ENCODE assay signal across 11 cellular contexts in the genomic region with DNA sequence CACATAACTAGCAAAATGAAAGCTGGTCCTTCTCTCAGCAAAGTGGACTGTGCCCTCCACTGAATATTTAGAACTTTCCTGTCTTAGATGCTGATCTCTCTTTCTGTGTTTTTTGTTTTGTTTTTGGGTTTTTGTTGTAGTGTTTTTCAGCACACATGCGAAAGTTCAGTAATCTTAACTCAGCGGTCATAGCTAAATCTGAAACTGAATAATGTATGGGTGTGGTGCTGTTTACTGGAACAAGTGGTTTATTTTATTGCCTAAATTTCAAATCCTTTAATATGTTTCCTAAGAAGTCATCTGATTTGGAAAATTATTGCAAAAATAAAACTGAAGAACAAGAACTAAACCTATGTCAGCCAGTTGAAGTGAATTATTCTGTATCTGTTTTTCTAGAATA.
"Had no signal": no experiment of that assay in that cellular context is flagged by ENCODE, and none has a peak within 500 bp of the region (broad histone marks: within the 10 kb centered on the region; RNA-seq: fewer than 3 reads in every experiment).

No MANE protein-coding gene starts in this region.

- H3K4me1 Mint-ChIP-seq: activated naive CD8-positive, alpha-beta T cell treated with anti-CD3 and anti-CD28 coated beads, Interleukin-2, amount 50 U/mL, for 24 hours; activated T-helper 17 cell treated with anti-CD3 and anti-CD28 coated beads, Interleukin-2, amount 50 U/mL, for 72 hours; naive thymus-derived CD8-positive, alpha-beta T cell; stimulated activated naive CD8-positive, alpha-beta T cell treated with anti-CD3 and anti-CD28 coated beads, Interleukin-15, amount 100 ng/mL, for 72 hours had no signal

- H3K27me3 Mint-ChIP-seq: activated naive CD8-positive, alpha-beta T cell treated with anti-CD3 and anti-CD28 coated beads, Interleukin-2, amount 50 U/mL, for 24 hours; activated T-helper 17 cell treated with anti-CD3 and anti-CD28 coated beads, Interleukin-2, amount 50 U/mL, for 72 hours; stimulated activated naive CD8-positive, alpha-beta T cell treated with anti-CD3 and anti-CD28 coated beads, Interleukin-15, amount 100 ng/mL, for 72 hours had no signal

- H3K27ac Mint-ChIP-seq: activated naive CD4-positive, alpha-beta T cell treated with anti-CD3 and anti-CD28 coated beads for 36 hours; activated naive CD8-positive, alpha-beta T cell treated with anti-CD3 and anti-CD28 coated beads, Interleukin-2, amount 50 U/mL, for 24 hours; activated T-helper 17 cell treated with anti-CD3 and anti-CD28 coated beads, Interleukin-2, amount 50 U/mL, for 72 hours; naive thymus-derived CD8-positive, alpha-beta T cell; stimulated activated naive CD8-positive, alpha-beta T cell treated with anti-CD3 and anti-CD28 coated beads, Interleukin-15, amount 100 ng/mL, for 72 hours had no signal

- DNase-seq: activated CD4-positive, alpha-beta T cell treated with anti-CD3 and anti-CD28 coated beads, Interleukin-2, amount 50 U/mL, for 48 hours; activated naive CD4-positive, alpha-beta T cell treated with anti-CD3 and anti-CD28 coated beads for 36 hours; activated naive CD8-positive, alpha-beta T cell treated with anti-CD3 and anti-CD28 coated beads, Interleukin-2, amount 50 U/mL, for 24 hours; caudate nucleus; naive thymus-derived CD8-positive, alpha-beta T cell; spleen; stimulated activated naive CD8-positive, alpha-beta T cell treated with anti-CD3 and anti-CD28 coated beads, Interleukin-15, amount 100 ng/mL, for 72 hours; WERI-Rb-1 had no signal

- H3K36me3 Mint-ChIP-seq: naive thymus-derived CD8-positive, alpha-beta T cell had no signal

- H3K4me1 ChIP-seq: right atrium auricular region, spleen had no signal

- H3K9me3 Mint-ChIP-seq: stimulated activated naive CD8-positive, alpha-beta T cell treated with anti-CD3 and anti-CD28 coated beads, Interleukin-15, amount 100 ng/mL, for 72 hours had no signal

- H3K4me3 Mint-ChIP-seq: activated naive CD4-positive, alpha-beta T cell treated with anti-CD3 and anti-CD28 coated beads for 36 hours; activated naive CD8-positive, alpha-beta T cell treated with anti-CD3 and anti-CD28 coated beads, Interleukin-2, amount 50 U/mL, for 24 hours; activated T-helper 17 cell treated with anti-CD3 and anti-CD28 coated beads, Interleukin-2, amount 50 U/mL, for 72 hours; naive thymus-derived CD8-positive, alpha-beta T cell; stimulated activated naive CD8-positive, alpha-beta T cell treated with anti-CD3 and anti-CD28 coated beads, Interleukin-15, amount 100 ng/mL, for 72 hours had no signal

- H3K36me3 ChIP-seq: right atrium auricular region, spleen, thoracic aorta, WERI-Rb-1 had no signal

- H3K27me3 ChIP-seq: right atrium auricular region, spleen had no signal

- H3K9me3 ChIP-seq: right atrium auricular region, spleen, thoracic aorta had no signal

- H3K4me3 ChIP-seq: right atrium auricular region, spleen, thoracic aorta had no signal

- H3K27ac ChIP-seq: right atrium auricular region, spleen, thoracic aorta, WERI-Rb-1 had no signal
